8 cellular contexts compared by ENCODE assay signal in the genomic region with DNA sequence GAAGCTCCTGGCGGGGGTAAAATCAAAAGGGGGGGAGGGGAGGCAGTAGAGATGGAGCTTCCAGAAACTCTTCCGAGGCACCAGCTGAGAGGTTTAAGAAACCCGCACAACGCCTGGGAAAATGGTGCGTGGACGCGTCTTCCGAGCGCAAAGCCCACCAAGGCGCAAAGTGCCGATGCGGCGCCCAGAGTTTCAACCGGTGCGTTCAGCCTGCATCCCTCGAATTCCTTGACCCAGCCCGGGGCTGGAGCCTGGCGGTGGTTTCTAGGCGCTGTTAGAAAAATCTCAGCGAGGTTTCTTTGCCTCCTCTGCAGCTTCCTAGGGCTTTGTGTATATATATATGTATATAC. TPM values are rescaled to one million over a fixed set of nuclear protein-coding genes. Genes with fewer than 3 reads are reported as not detected.
DNase-seq lines count a peak whose midpoint lies in the region; ATAC-seq and TF ChIP-seq lines count a peak whose summit lies in the region.

No MANE protein-coding gene starts in this region.

- no peaks in the 10 kb centered on the region for H3K4me1 ChIP-seq in HEK293 (ENCODE audit: control insufficient read depth, insufficient read depth, low read length)
- no peaks in the 10 kb centered on the region for H3K4me1 ChIP-seq in Karpas-422 (ENCODE audit: low read length)

- peak; percentile 6 for DNase-seq in AG08395 (ENCODE audit: low spot score)
- DNase-seq in dorsolateral prefrontal cortex: peak in 4 of 10 donors; percentile 7 to 44 (median 26)
- no peak for DNase-seq in stimulated activated CD4-positive, alpha-beta T cell treated with anti-CD3 and anti-CD28 coated beads, Interleukin-4, amount 100 ng/mL, for 1 hour
- DNase-seq in Karpas-422: no peak

- H3K9me3 ChIP-seq in HEK293 (ENCODE audit: control insufficient read depth, insufficient read depth, low read depth, low read length) (no peaks in the 10 kb centered on the region), Karpas-422 (ENCODE audit: low read length) (no peaks in the 10 kb centered on the region)

- peak overlapping the region; percentile 78 to 82 (median 79) for H3K4me3 Mint-ChIP-seq in nephron

- H3K27me3 ChIP-seq in dorsolateral prefrontal cortex (peaks cover 0 to 58% (median 6%) of the 10 kb centered on the region in 45 donors), Karpas-422 (ENCODE audit: low read length) (no peaks in the 10 kb centered on the region)

- no peak overlapping the region for H2AFZ ChIP-seq in Karpas-422 (ENCODE audit: low read length)

- no peaks in the 10 kb centered on the region for H3K9me3 Mint-ChIP-seq in nephron

- CTCF ChIA-PET in HEK293 (lab: Yijun Ruan, JAX): interaction anchor here (0.7 kb wide), 1 partner anchor 162 kb away, joined by 3 read pairs; no protein-coding TSS in a partner anchor

- no peaks in the 10 kb centered on the region for H3K36me3 ChIP-seq in HEK293 (ENCODE audit: control insufficient read depth in 2 of 2, insufficient read depth in 1 of 2, low read length in 2 of 2)
- no peaks in the 10 kb centered on the region for H3K36me3 ChIP-seq in Karpas-422 (ENCODE audit: insufficient read depth, low read length)

- H4K20me1 ChIP-seq in Karpas-422 (ENCODE audit: insufficient read depth, low read depth, low read length): no peaks in the 10 kb centered on the region

- no peak overlapping the region for H3K9ac ChIP-seq in Karpas-422 (ENCODE audit: low read length)

- H3K9me2 ChIP-seq in Karpas-422 (replicated peaks; ENCODE audit: insufficient read depth, low read length): no peaks in the 10 kb centered on the region

- no peak overlapping the region for H3K27ac Mint-ChIP-seq in nephron

- peaks cover 80% of the 10 kb centered on the region for H3K27me3 Mint-ChIP-seq in nephron (ENCODE audit: low read depth)

- intact Hi-C loops in dorsolateral prefrontal cortex (cut with DNase I): loop anchor here in 1 of 2 donors (10.0 kb wide), 1 partner anchor 340 kb away; the partner anchor contains the start of gene SNX7

- H3K4me2 ChIP-seq in Karpas-422 (ENCODE audit: low read depth, low read length, poor library complexity, severe bottlenecking): no peak overlapping the region

- H3K4me3 ChIP-seq in HEK293 (ENCODE audit: low read depth, low read length): peak overlapping the region; percentile 34
- peak overlapping the region; percentile 37 to 77 (median 62) for H3K4me3 ChIP-seq in dorsolateral prefrontal cortex
- H3K4me3 ChIP-seq in Karpas-422 (ENCODE audit: low read length): no peak overlapping the region

- H3K27ac ChIP-seq in HEK293 (ENCODE audit: extremely low read depth, low read depth, low read length): no peak overlapping the region
- peak overlapping the region in 57 of 59 donors; percentile 0 to 93 (median 82) for H3K27ac ChIP-seq in dorsolateral prefrontal cortex
- H3K27ac ChIP-seq in Karpas-422 (ENCODE audit: low read length): no peak overlapping the region

- TF ChIP-seq CTCF in HEK293 (tag by site-specific recombination; IDR thresholded peaks at IDR 0.05) (no peak), dorsolateral prefrontal cortex (IDR thresholded peaks at IDR 0.05 in 54 of 56, conservative IDR thresholded peaks at IDR 0.05 in 2 of 56; ENCODE audit: low read depth in 1 of 56, partially characterized antibody in 56 of 56) (peak in 1 of 56 donors; percentile 13), nephron (IDR thresholded peaks at IDR 0.05; ENCODE audit: unreplicated experiment in 3 of 3) (no peak)

- peaks cover 6% of the 10 kb centered on the region for H3K4me1 Mint-ChIP-seq in nephron

- no peaks in the 10 kb centered on the region for H3K36me3 Mint-ChIP-seq in nephron (ENCODE audit: low read depth)

- ATAC-seq in HG02610 (IDR thresholded peaks at IDR 0.05; ENCODE audit: unreplicated experiment): no peak
- no peak for ATAC-seq in HG02571 (IDR thresholded peaks at IDR 0.05; ENCODE audit: unreplicated experiment)

- no peaks in the 10 kb centered on the region for H3K79me2 ChIP-seq in Karpas-422 (ENCODE audit: low read length)

- POLR2A ChIA-PET in HEK293 (lab: Yijun Ruan, JAX): no interaction called here

TF ChIP-seq in HEK293, 187 proteins besides CTCF, POLR2A, EP300 and RAD21:
- no peak for TF ChIP-seq ZNF777 (tag by site-specific recombination; IDR thresholded peaks at IDR 0.05; ENCODE audit: borderline replicate concordance)
- TF ChIP-seq ZNF621 (tag by site-specific recombination; IDR thresholded peaks at IDR 0.05): no peak
- no peak for TF ChIP-seq ZNF350 (tag by site-specific recombination; IDR thresholded peaks at IDR 0.05)
- TF ChIP-seq ZNF664 (tag by site-specific recombination; IDR thresholded peaks at IDR 0.05): no peak
- no peak for TF ChIP-seq ZNF335 (tag by site-specific recombination; conservative IDR thresholded peaks at IDR 0.05)
- no peak for TF ChIP-seq WT1 (tag by site-specific recombination; IDR thresholded peaks at IDR 0.05)
- TF ChIP-seq, protein P1, sequence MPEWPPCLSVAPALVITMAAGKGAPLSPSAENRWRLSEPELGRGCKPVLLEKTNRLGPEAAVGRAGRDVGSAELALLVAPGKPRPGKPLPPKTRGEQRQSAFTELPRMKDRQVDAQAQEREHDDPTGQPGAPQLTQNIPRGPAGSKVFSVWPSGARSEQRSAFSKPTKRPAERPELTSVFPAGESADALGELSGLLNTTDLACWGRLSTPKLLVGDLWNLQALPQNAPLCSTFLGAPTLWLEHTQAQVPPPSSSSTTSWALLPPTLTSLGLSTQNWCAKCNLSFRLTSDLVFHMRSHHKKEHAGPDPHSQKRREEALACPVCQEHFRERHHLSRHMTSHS (tag by site-specific recombination; IDR thresholded peaks at IDR 0.05): no peak

RNA-seq across cellular contexts. Expression of gene PLPPR5, which starts 0.5 kb away (rescaled TPM):
- 10 to 100 TPM in 104 of 120 experiments, 1 to 10 TPM in 16; 5.0 to 21.3 (median 13.7) TPM for total RNA-seq in dorsolateral prefrontal cortex
- not detected in 2 replicates for total RNA-seq in Karpas-422 (2014; rRNA removed; shearing (Covaris generic); ENCODE audit: low replicate concordance)

Comparison
In these comparisons a context has a peak if more than half of its experiments do, and no peak if none do; other contexts are left out.
1. H3K27ac ChIP-seq: peak in dorsolateral prefrontal cortex (57 of 59); none in HEK293 (single experiment) and Karpas-422 (single experiment).